In genomic region chr2:118865106-118865505, GRCh38 we compare ENCODE assay signal across 9 cellular contexts. TPM values are rescaled to one million over a fixed set of nuclear protein-coding genes. Genes with fewer than 3 reads are reported as not detected.
DNase-seq lines count a peak whose midpoint lies in the region; ATAC-seq and TF ChIP-seq lines count a peak whose summit lies in the region.
"Had no signal": no experiment of that assay in that cellular context is flagged by ENCODE, and none has a peak within 500 bp of the region (broad histone marks: within the 10 kb centered on the region; RNA-seq: fewer than 3 reads in every experiment).

No MANE protein-coding gene starts in this region.

- H3K27ac ChIP-seq in VCaP (no peak overlapping the region), heart right ventricle (no peak overlapping the region), spleen (no peak overlapping the region)

- peaks cover 0 to 2% (median 0%) of the 10 kb centered on the region in 7 donors for H3K9me3 Mint-ChIP-seq in CD14-positive monocyte
- H3K9me3 Mint-ChIP-seq: T-helper 1 cell treated with Interleukin-12 subunit alpha and Interleukin-12 subunit beta and Interleukin-4 antibody, amounts not matched to agents 30 μg/mL and 1 μg/mL, for 36 hours had no signal

- H3K4me3 Mint-ChIP-seq in CD14-positive monocyte, result no peak overlapping the region
- H3K4me3 Mint-ChIP-seq: T-helper 1 cell treated with Interleukin-12 subunit alpha and Interleukin-12 subunit beta and Interleukin-4 antibody, amounts not matched to agents 30 μg/mL and 1 μg/mL, for 36 hours had no signal

- no peak overlapping the region for H3K4me3 ChIP-seq in heart right ventricle
- no peak overlapping the region for H3K4me3 ChIP-seq in spleen

- ATAC-seq in GM18519 (IDR thresholded peaks at IDR 0.05; ENCODE audit: low FRiP score, unreplicated experiment) (peak; percentile 91), HG02870 (IDR thresholded peaks at IDR 0.05; ENCODE audit: unreplicated experiment) (peak; percentile 97), heart right ventricle (peak in 7 of 8 donors; percentile 72 to 90 (median 77))

- TF ChIP-seq POLR2A in spleen (IDR thresholded peaks at IDR 0.05), result no peak

- H3K36me3 Mint-ChIP-seq in CD14-positive monocyte, result no peaks in the 10 kb centered on the region

- H3K9me3 ChIP-seq in heart right ventricle (no peaks in the 10 kb centered on the region), spleen (no peaks in the 10 kb centered on the region)

- H3K4me1 Mint-ChIP-seq in CD14-positive monocyte, result no peaks in the 10 kb centered on the region

- no peak overlapping the region for H3K27ac Mint-ChIP-seq in CD14-positive monocyte
- H3K27ac Mint-ChIP-seq: T-helper 1 cell treated with Interleukin-12 subunit alpha and Interleukin-12 subunit beta and Interleukin-4 antibody, amounts not matched to agents 30 μg/mL and 1 μg/mL, for 36 hours had no signal

- peaks cover 46 to 71% (median 46%) of the 10 kb centered on the region in 3 donors for H3K27me3 Mint-ChIP-seq in CD14-positive monocyte (ENCODE audit: low read depth in 3 of 3)

- TF ChIP-seq CTCF in CD14-positive monocyte (IDR thresholded peaks at IDR 0.05) (peak; percentile 46), VCaP (conservative IDR thresholded peaks at IDR 0.05) (peak; percentile 76), heart right ventricle (IDR thresholded peaks at IDR 0.05) (peak in 8 of 9 donors; percentile 24 to 70 (median 62)), spleen (IDR thresholded peaks at IDR 0.05 in 8 of 11, conservative IDR thresholded peaks at IDR 0.05 in 3 of 11) (peak in 10 of 11 experiments; percentile 6 to 73 (median 56))

- intact Hi-C loops in CD14-positive monocyte (cut with micrococcal nuclease), result no loop called here
- intact Hi-C loops in heart right ventricle (cut with DNase I), result loop anchor here in 4 of 10 donors (2.0 to 10.0 kb wide), 6 partner anchors 660 to 832 kb away; no protein-coding TSS in a partner anchor
- intact Hi-C loops in spleen (cut with DNase I; ENCODE audit: low total_unique reads), result no loop called here

- WGBS in heart right ventricle, 2 donors, result 7 to 9% methylated on average over 3 of the region's 3 CpGs
- 0 to 9% (median 3%) methylated on average over 3 of the region's 3 CpGs for WGBS in spleen, 5 donors

- H3K4me1 ChIP-seq in heart right ventricle (no peaks in the 10 kb centered on the region), spleen (no peaks in the 10 kb centered on the region)

- H3K27me3 ChIP-seq in heart right ventricle (peaks cover 0 to 62% (median 38%) of the 10 kb centered on the region in 7 donors), spleen (replicated peaks in 1 of 7) (peaks cover 0 to 60% (median 16%) of the 10 kb centered on the region in 7 donors)

- H3K36me3 ChIP-seq in heart right ventricle (no peaks in the 10 kb centered on the region), spleen (no peaks in the 10 kb centered on the region)

- DNase-seq in CD14-positive monocyte (ENCODE audit: low spot score) (no peak), NCI-H1105 (lab: John Stamatoyannopoulos, UW) (peak; percentile 17), heart right ventricle (peak in 1 of 2 donors; percentile 15), spleen (no peak), mucosa of gallbladder (ENCODE audit: low spot score) (no peak)

RNA-seq across cellular contexts. Expression of gene EN1, which starts 17.7 kb away (rescaled TPM):
- polyA plus RNA-seq in CD14-positive monocyte (not detected), heart right ventricle (not detected), spleen (not detected)
- total RNA-seq in heart right ventricle (under 1 TPM in 1 of 10 donors, not detected in 9; 0.15 TPM), spleen (not detected), mucosa of gallbladder (not detected)
